Comparison of ENCODE assay signal across 9 cellular contexts in genomic region chr4:56655627-56656345, GRCh38. TPM values are rescaled to one million over a fixed set of nuclear protein-coding genes. Genes with fewer than 3 reads are reported as not detected.
DNase-seq lines count a peak whose midpoint lies in the region; ATAC-seq and TF ChIP-seq lines count a peak whose summit lies in the region.
"Had no signal": no experiment of that assay in that cellular context is flagged by ENCODE, and none has a peak within 500 bp of the region (broad histone marks: within the 10 kb centered on the region; RNA-seq: fewer than 3 reads in every experiment).

No MANE protein-coding gene starts in this region.

- peak overlapping the region in 1 of 4 donors; percentile 75 for H3K27ac ChIP-seq in gastroesophageal sphincter

- no peak for TF ChIP-seq EP300 in gastroesophageal sphincter (IDR thresholded peaks at IDR 0.05)

- TF ChIP-seq POLR2A in gastroesophageal sphincter (IDR thresholded peaks at IDR 0.05) = no peak

- 0% methylated on average over 6 of the region's 79 CpGs; no CpG with 5 or more reads in 1 of the 2 donors for WGBS in gastroesophageal sphincter (ENCODE audit: low coverage in 1 of 2), 2 donors

- no peaks in the 10 kb centered on the region for H3K9me3 Mint-ChIP-seq in activated T-cell treated with anti-CD3 and anti-CD28 coated beads, Interleukin-2, amount 50 U/mL, for 72 hours
- no peaks in the 10 kb centered on the region for H3K9me3 Mint-ChIP-seq in osteocyte (ENCODE audit: unreplicated experiment)

- no peaks in the 10 kb centered on the region for H3K36me3 ChIP-seq in gastroesophageal sphincter

- peaks cover 5 to 11% of the 10 kb centered on the region in 2 donors for H3K36me3 Mint-ChIP-seq in activated T-cell treated with anti-CD3 and anti-CD28 coated beads, Interleukin-2, amount 50 U/mL, for 72 hours (ENCODE audit: insufficient read depth in 2 of 2)
- no peaks in the 10 kb centered on the region for H3K36me3 Mint-ChIP-seq in osteocyte (ENCODE audit: unreplicated experiment)

- peaks cover 66% of the 10 kb centered on the region for H3K27me3 ChIP-seq in gastroesophageal sphincter

- H3K9me3 ChIP-seq in gastroesophageal sphincter = no peaks in the 10 kb centered on the region

- TF ChIP-seq CTCF in gastroesophageal sphincter (IDR thresholded peaks at IDR 0.05) = no peak
- TF ChIP-seq CTCF in osteocyte (IDR thresholded peaks at IDR 0.05) = no peak

- peak overlapping the region; percentile 87 to 93 for H3K4me3 Mint-ChIP-seq in activated T-cell treated with anti-CD3 and anti-CD28 coated beads, Interleukin-2, amount 50 U/mL, for 72 hours
- peak overlapping the region; percentile 88 for H3K4me3 Mint-ChIP-seq in osteocyte (ENCODE audit: unreplicated experiment)

- H3K4me3 ChIP-seq in gastroesophageal sphincter = peak overlapping the region; percentile 38 to 52

- H3K27me3 Mint-ChIP-seq in activated T-cell treated with anti-CD3 and anti-CD28 coated beads, Interleukin-2, amount 50 U/mL, for 72 hours (ENCODE audit: low read depth) = peaks cover 43% of the 10 kb centered on the region
- H3K27me3 Mint-ChIP-seq in osteocyte (ENCODE audit: unreplicated experiment) = peaks cover 63% of the 10 kb centered on the region

- H3K27ac Mint-ChIP-seq in activated T-cell treated with anti-CD3 and anti-CD28 coated beads, Interleukin-2, amount 50 U/mL, for 72 hours = peak overlapping the region; percentile 88
- H3K27ac Mint-ChIP-seq in osteocyte (ENCODE audit: unreplicated experiment) = no peak overlapping the region

- H3K4me1 Mint-ChIP-seq in activated T-cell treated with anti-CD3 and anti-CD28 coated beads, Interleukin-2, amount 50 U/mL, for 72 hours (ENCODE audit: low read depth) = peaks cover 52% of the 10 kb centered on the region
- H3K4me1 Mint-ChIP-seq in osteocyte (ENCODE audit: unreplicated experiment) = peaks cover 13% of the 10 kb centered on the region

- peak; percentile 50 for ATAC-seq in activated T-cell treated with anti-CD3 and anti-CD28 coated beads, Interleukin-2, amount 50 U/mL, for 72 hours (replicated peaks in 1 of 2)
- peak; percentile 23 for ATAC-seq in gastroesophageal sphincter

- peaks cover 0 to 30% (median 0%) of the 10 kb centered on the region in 3 donors for H3K4me1 ChIP-seq in gastroesophageal sphincter

- peak; percentile 36 for DNase-seq in NK-92 treated with Interleukin-12 subunit alpha and Interleukin-12 subunit beta, amount 100 ng/mL, for 24 hours (lab: John Stamatoyannopoulos, UW)
- DNase-seq in NK-92 (lab: John Stamatoyannopoulos, UW; ENCODE audit: unreplicated experiment) = no peak
- peak; percentile 39 for DNase-seq in activated T-cell treated with anti-CD3 and anti-CD28 coated beads, Interleukin-2, amount 50 U/mL, for 72 hours
- no peak for DNase-seq in osteocyte (ENCODE audit: extremely low spot score, unreplicated experiment)
- no peak for DNase-seq in A172 (ENCODE audit: low spot score)
- no peak for DNase-seq in SHP77 (lab: John Stamatoyannopoulos, UW)
- no peak for DNase-seq in SKM-1 (lab: John Stamatoyannopoulos, UW; ENCODE audit: unreplicated experiment)
- DNase-seq: DND-41 had no signal

RNA-seq across cellular contexts. Expression of gene HOPX, which starts 25.3 kb away (rescaled TPM):
- 10 to 100 TPM; 71.1 to 93.2 TPM for total RNA-seq in activated T-cell treated with anti-CD3 and anti-CD28 coated beads, Interleukin-2, amount 50 U/mL, for 72 hours
- total RNA-seq in gastroesophageal sphincter = 10 to 100 TPM in 2 of 4 donors, 1 to 10 TPM in 2; 2.7 to 31.7 (median 6.6) TPM
- 0.35 TPM in 1 of 2 replicates, not detected in the other for total RNA-seq in osteocyte
- not detected in 2 replicates for total RNA-seq in A172 (2014; rRNA removed; shearing (Covaris generic))

Comparison
In these comparisons a context has a peak if more than half of its experiments do, and no peak if none do; other contexts are left out.
1. DNase-seq: peak in NK-92 treated with Interleukin-12 subunit alpha and Interleukin-12 subunit beta, amount 100 ng/mL, for 24 hours (single experiment) and activated T-cell treated with anti-CD3 and anti-CD28 coated beads, Interleukin-2, amount 50 U/mL, for 72 hours (2 of 2); none in NK-92 (single experiment), osteocyte (single experiment), A172 (single experiment), SHP77 (0 of 2) and SKM-1 (single experiment).